8 cellular contexts compared by ENCODE assay signal in the genomic region with DNA sequence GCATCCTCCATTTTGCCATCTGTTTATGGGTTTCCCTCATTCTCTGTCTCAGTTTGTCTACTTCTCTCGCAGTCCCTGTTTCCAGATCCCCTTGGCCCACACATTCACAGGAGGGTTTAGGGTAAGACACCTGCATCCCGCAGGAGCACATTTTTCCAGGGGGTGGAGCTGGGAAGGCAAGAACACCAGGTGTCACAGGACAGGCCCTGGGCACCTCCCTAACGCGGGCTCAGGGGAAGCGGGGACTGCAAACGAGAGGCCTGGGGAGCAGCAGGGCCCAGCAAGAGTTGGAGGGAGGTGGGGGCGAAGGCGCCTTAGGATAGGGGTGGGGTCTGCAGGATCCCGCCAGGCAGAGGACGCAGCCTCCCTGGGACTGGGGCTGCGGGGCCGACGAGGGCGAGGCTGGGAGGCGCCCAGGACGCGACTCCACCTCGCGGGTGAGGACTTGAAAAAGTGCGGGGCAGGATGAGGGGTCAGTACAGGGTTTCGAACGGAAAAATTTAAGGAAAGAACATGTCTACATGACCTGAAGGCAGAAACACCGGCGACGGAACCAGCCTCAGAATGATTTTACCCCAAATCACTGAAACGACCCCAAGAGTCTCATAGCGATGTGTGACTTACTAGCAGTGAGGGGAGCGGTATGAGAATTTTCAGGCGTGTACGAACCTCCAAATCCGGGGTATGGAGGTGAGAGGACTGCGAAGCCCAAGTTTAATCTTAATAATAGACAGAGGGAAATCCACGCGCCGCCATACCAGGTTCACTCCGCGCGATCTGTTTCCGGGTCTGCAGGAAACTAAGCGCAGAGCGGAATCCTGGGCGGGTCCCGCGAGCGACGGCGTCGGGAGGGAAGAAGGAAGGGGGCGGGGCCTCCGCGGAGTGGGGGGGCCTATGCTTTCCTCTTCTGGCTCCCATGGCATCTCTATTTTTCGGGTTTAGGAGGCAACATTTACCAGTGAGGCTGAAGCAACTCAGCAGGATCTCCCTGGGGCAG. TPM values are rescaled to one million over a fixed set of nuclear protein-coding genes. Genes with fewer than 3 reads are reported as not detected.
DNase-seq lines count a peak whose midpoint lies in the region; ATAC-seq, FAIRE-seq and TF ChIP-seq lines count a peak whose summit lies in the region.

No MANE protein-coding gene starts in this region.

- peaks cover 0 to 3% (median 0%) of the 10 kb centered on the region in 4 donors for H3K4me1 Mint-ChIP-seq in CD4-positive, alpha-beta memory T cell
- H3K4me1 Mint-ChIP-seq in nephron progenitor cell, result peaks cover 12% of the 10 kb centered on the region

- peak in 1 of 5 donors; percentile 5 for DNase-seq in CD4-positive, alpha-beta memory T cell
- DNase-seq in SJCRH30, result peak; percentile 46 to 49
- DNase-seq in fibroblast of gingiva (ENCODE audit: low read depth), result peak; percentile 72
- peak; percentile 71 for DNase-seq in nephron progenitor cell
- no peak for DNase-seq in small intestine
- DNase-seq in stimulated activated CD4-positive, alpha-beta T cell treated with anti-CD3 and anti-CD28 coated beads, Interleukin-12 subunit alpha, Interleukin-12 subunit beta, amount 100 ng/mL, for 4 hours, result no peak

- no peaks in the 10 kb centered on the region for H3K4me1 ChIP-seq in CD4-positive, alpha-beta memory T cell (ENCODE audit: insufficient read depth, low read length)
- H3K4me1 ChIP-seq in SJCRH30 (no peaks in the 10 kb centered on the region), small intestine (ENCODE audit: control insufficient read depth in 2 of 2, insufficient read depth in 1 of 2, low read depth in 1 of 2, low read length in 1 of 2) (no peaks in the 10 kb centered on the region)

- intact Hi-C loops in CD4-positive, alpha-beta memory T cell (cut with micrococcal nuclease), result no loop called here

- peaks cover 15 to 20% of the 10 kb centered on the region in 2 donors for H3K36me3 Mint-ChIP-seq in CD4-positive, alpha-beta memory T cell
- peaks cover 33% of the 10 kb centered on the region for H3K36me3 Mint-ChIP-seq in nephron progenitor cell (ENCODE audit: low read depth)

- peaks cover 0 to 12% of the 10 kb centered on the region in 2 donors for H3K9me3 ChIP-seq in CD4-positive, alpha-beta memory T cell (ENCODE audit: control insufficient read depth in 1 of 2, low read length in 2 of 2)
- H3K9me3 ChIP-seq in SJCRH30 (replicated peaks) (no peaks in the 10 kb centered on the region), small intestine (ENCODE audit: control insufficient read depth, low read depth) (peaks cover 2% of the 10 kb centered on the region)

- WGBS in small intestine, 3 donors, result 16 to 45% (median 40%) methylated on average over 50 to 52 of the region's 52 CpGs

- no peaks in the 10 kb centered on the region for H3K27me3 ChIP-seq in CD4-positive, alpha-beta memory T cell (ENCODE audit: insufficient read depth, low read length)
- H3K27me3 ChIP-seq in SJCRH30, result no peaks in the 10 kb centered on the region
- H3K27me3 ChIP-seq in small intestine (ENCODE audit: control insufficient read depth in 2 of 2, insufficient read depth in 2 of 2, low read length in 2 of 2), result peaks cover 0 to 2% of the 10 kb centered on the region in 2 donors

- H3K27ac ChIP-seq in CD4-positive, alpha-beta memory T cell (ENCODE audit: low read depth, low read length), result no peak overlapping the region
- H3K27ac ChIP-seq in SJCRH30 (no peak overlapping the region), small intestine (ENCODE audit: low read depth in 1 of 2, low read length in 1 of 2) (no peak overlapping the region)

- no peaks in the 10 kb centered on the region for H3K36me3 ChIP-seq in CD4-positive, alpha-beta memory T cell (ENCODE audit: insufficient read depth, low read length)
- H3K36me3 ChIP-seq in SJCRH30, result no peaks in the 10 kb centered on the region
- no peaks in the 10 kb centered on the region for H3K36me3 ChIP-seq in small intestine (ENCODE audit: control insufficient read depth in 2 of 2, insufficient read depth in 2 of 2, low read length in 2 of 2)

- no peak for TF ChIP-seq CTCF in nephron progenitor cell (IDR thresholded peaks at IDR 0.05)

- CTCF ChIA-PET in CD4-positive, alpha-beta memory T cell (lab: Charles Lee; ENCODE audit: partially characterized antibody), result no interaction called here

- H3K9me3 Mint-ChIP-seq in CD4-positive, alpha-beta memory T cell, result peaks cover 2 to 76% (median 59%) of the 10 kb centered on the region in 8 donors
- peaks cover 41% of the 10 kb centered on the region for H3K9me3 Mint-ChIP-seq in nephron progenitor cell

- ATAC-seq in GM21515 (IDR thresholded peaks at IDR 0.05; ENCODE audit: unreplicated experiment) (no peak), GM19463 (IDR thresholded peaks at IDR 0.05; ENCODE audit: unreplicated experiment) (no peak)

- peaks cover 0 to 9% of the 10 kb centered on the region in 2 donors for H3K27me3 Mint-ChIP-seq in CD4-positive, alpha-beta memory T cell
- H3K27me3 Mint-ChIP-seq in nephron progenitor cell (ENCODE audit: low read depth, poor library complexity), result peaks cover 17% of the 10 kb centered on the region

- no peak for FAIRE-seq in small intestine (lab: Jason Lieb, UNC)

- H3K4me3 ChIP-seq in CD4-positive, alpha-beta memory T cell (ENCODE audit: low read length in 2 of 2), result peak overlapping the region in 1 of 2 donors; percentile 8
- peak overlapping the region; percentile 59 for H3K4me3 ChIP-seq in SJCRH30
- no peak overlapping the region for H3K4me3 ChIP-seq in small intestine (ENCODE audit: low read depth in 1 of 2, low read length in 2 of 2)

- POLR2A ChIA-PET in CD4-positive, alpha-beta memory T cell (lab: Charles Lee; ENCODE audit: partially characterized antibody), result no interaction called here

- H3K27ac Mint-ChIP-seq in CD4-positive, alpha-beta memory T cell, result no peak overlapping the region
- H3K27ac Mint-ChIP-seq in nephron progenitor cell, result no peak overlapping the region

- peak overlapping the region in 5 of 8 donors; percentile 4 to 52 (median 33) for H3K4me3 Mint-ChIP-seq in CD4-positive, alpha-beta memory T cell
- H3K4me3 Mint-ChIP-seq in nephron progenitor cell, result peak overlapping the region; percentile 89

RNA-seq across cellular contexts. Expression of gene ERVV-2, which starts 7.1 kb away (rescaled TPM):
- total RNA-seq in CD4-positive, alpha-beta memory T cell, result not detected
- not detected for polyA plus RNA-seq in CD4-positive, alpha-beta memory T cell
- not detected in 2 replicates for total RNA-seq in SJCRH30 (2014; rRNA removed; shearing (Covaris generic))
- not detected for polyA plus RNA-seq in small intestine

RNA-seq across cellular contexts. Expression of gene ERVV-1, which starts 23.7 kb away (rescaled TPM):
- not detected for total RNA-seq in CD4-positive, alpha-beta memory T cell
- polyA plus RNA-seq in CD4-positive, alpha-beta memory T cell, result not detected
- total RNA-seq in SJCRH30 (2014; rRNA removed; shearing (Covaris generic)), result not detected in 2 replicates
- polyA plus RNA-seq in small intestine, result not detected

Comparison
In these comparisons a context has a peak if more than half of its experiments do, and no peak if none do; other contexts are left out.
1. DNase-seq: peak in SJCRH30 (2 of 2), fibroblast of gingiva (single experiment) and nephron progenitor cell (single experiment); none in small intestine (single experiment) and stimulated activated CD4-positive, alpha-beta T cell treated with anti-CD3 and anti-CD28 coated beads, Interleukin-12 subunit alpha, Interleukin-12 subunit beta, amount 100 ng/mL, for 4 hours (single experiment).